In genomic region chr15:90924375-90924774, GRCh38 we compare ENCODE assay signal across 7 cellular contexts. TPM values are rescaled to one million over a fixed set of nuclear protein-coding genes. Genes with fewer than 3 reads are reported as not detected.
DNase-seq lines count a peak whose midpoint lies in the region; ATAC-seq lines count a peak whose summit lies in the region.
"Had no signal": no experiment of that assay in that cellular context is flagged by ENCODE, and none has a peak within 500 bp of the region (broad histone marks: within the 10 kb centered on the region; RNA-seq: fewer than 3 reads in every experiment).

No MANE protein-coding gene starts in this region.

- H3K4me1 Mint-ChIP-seq in activated T-cell treated with anti-CD3 and anti-CD28 coated beads, Interleukin-2, amount 50 U/mL, for 72 hours (ENCODE audit: low read depth) = peaks cover 46% of the 10 kb centered on the region
- peaks cover 3 to 10% of the 10 kb centered on the region in 2 donors for H3K4me1 Mint-ChIP-seq in immature natural killer cell

- H3K27me3 Mint-ChIP-seq in activated T-cell treated with anti-CD3 and anti-CD28 coated beads, Interleukin-2, amount 50 U/mL, for 72 hours (ENCODE audit: low read depth) = no peaks in the 10 kb centered on the region
- H3K27me3 Mint-ChIP-seq in immature natural killer cell (ENCODE audit: low read depth in 3 of 3) = peaks cover 0 to 3% (median 0%) of the 10 kb centered on the region in 3 donors

- peak; percentile 65 for DNase-seq in GM19240 (ENCODE audit: insufficient read length, low spot score)
- DNase-seq in activated T-cell treated with anti-CD3 and anti-CD28 coated beads, Interleukin-2, amount 50 U/mL, for 72 hours = peak in 1 of 2 donors; percentile 43
- DNase-seq in NCI-H1092 (lab: John Stamatoyannopoulos, UW) = no peak
- no peak for DNase-seq in immature natural killer cell
- DNase-seq: activated CD8-positive, alpha-beta memory T cell treated with anti-CD3 and anti-CD28 coated beads, Interleukin-2, amount 50 U/mL, for 4 hours had no signal

- peak overlapping the region in 1 of 2 donors; percentile 69 for H3K4me3 Mint-ChIP-seq in activated T-cell treated with anti-CD3 and anti-CD28 coated beads, Interleukin-2, amount 50 U/mL, for 72 hours
- H3K4me3 Mint-ChIP-seq in immature natural killer cell = no peak overlapping the region

- no peaks in the 10 kb centered on the region for H3K9me3 Mint-ChIP-seq in activated T-cell treated with anti-CD3 and anti-CD28 coated beads, Interleukin-2, amount 50 U/mL, for 72 hours
- H3K9me3 Mint-ChIP-seq in immature natural killer cell = no peaks in the 10 kb centered on the region

- H3K36me3 Mint-ChIP-seq in activated T-cell treated with anti-CD3 and anti-CD28 coated beads, Interleukin-2, amount 50 U/mL, for 72 hours (ENCODE audit: insufficient read depth in 2 of 2) = peaks cover 5 to 14% of the 10 kb centered on the region in 2 donors
- H3K36me3 Mint-ChIP-seq in immature natural killer cell = peaks cover 9 to 21% (median 14%) of the 10 kb centered on the region in 3 donors

- ATAC-seq in HG02759 (IDR thresholded peaks at IDR 0.05; ENCODE audit: unreplicated experiment) = peak; percentile 80
- peak; percentile 51 to 70 for ATAC-seq in activated T-cell treated with anti-CD3 and anti-CD28 coated beads, Interleukin-2, amount 50 U/mL, for 72 hours (replicated peaks in 1 of 2)
- no peak for ATAC-seq in HG02970 (IDR thresholded peaks at IDR 0.05; ENCODE audit: low FRiP score, unreplicated experiment)

- peak overlapping the region; percentile 83 for H3K27ac Mint-ChIP-seq in activated T-cell treated with anti-CD3 and anti-CD28 coated beads, Interleukin-2, amount 50 U/mL, for 72 hours
- H3K27ac Mint-ChIP-seq in immature natural killer cell = no peak overlapping the region

RNA-seq across cellular contexts. Expression of gene HDDC3, which starts 8.0 kb away (rescaled TPM):
- total RNA-seq in activated T-cell treated with anti-CD3 and anti-CD28 coated beads, Interleukin-2, amount 50 U/mL, for 72 hours = 10 to 100 TPM; 37.6 to 53.7 TPM
- polyA plus RNA-seq in immature natural killer cell = 10 to 100 TPM; 25.5 to 33.1 (median 32.1) TPM

RNA-seq across cellular contexts. Expression of gene UNC45A, which starts 10.7 kb away (rescaled TPM):
- 10 to 100 TPM; 65.9 to 76.8 TPM for total RNA-seq in activated T-cell treated with anti-CD3 and anti-CD28 coated beads, Interleukin-2, amount 50 U/mL, for 72 hours
- polyA plus RNA-seq in immature natural killer cell = 10 to 100 TPM; 54.9 to 74.4 (median 59.3) TPM

RNA-seq across cellular contexts. Expression of gene MAN2A2, which starts 21.3 kb away (rescaled TPM):
- total RNA-seq in activated T-cell treated with anti-CD3 and anti-CD28 coated beads, Interleukin-2, amount 50 U/mL, for 72 hours = 100 to 1,000 TPM; 159 to 190 TPM
- 1 to 10 TPM; 4.1 to 7.4 (median 5.4) TPM for polyA plus RNA-seq in immature natural killer cell

RNA-seq across cellular contexts. Expression of gene RCCD1, which starts 30.3 kb away (rescaled TPM):
- 10 to 100 TPM; 26.2 to 27.6 TPM for total RNA-seq in activated T-cell treated with anti-CD3 and anti-CD28 coated beads, Interleukin-2, amount 50 U/mL, for 72 hours
- polyA plus RNA-seq in immature natural killer cell = 1 to 10 TPM in 2 of 3 donors, not detected in 1; 1.6 to 3.0 TPM

RNA-seq across cellular contexts. Expression of gene FES, which starts 40.1 kb away (rescaled TPM):
- total RNA-seq in activated T-cell treated with anti-CD3 and anti-CD28 coated beads, Interleukin-2, amount 50 U/mL, for 72 hours = 10 to 100 TPM; 68.3 to 81.5 TPM
- polyA plus RNA-seq in immature natural killer cell = 10 to 100 TPM; 28.6 to 73.2 (median 53.5) TPM
